ENCODE assay signal across 28 cellular contexts in genomic region chr14:104132981-104133380, GRCh38. TPM values are rescaled to one million over a fixed set of nuclear protein-coding genes. Genes with fewer than 3 reads are reported as not detected.
DNase-seq lines count a peak whose midpoint lies in the region; ATAC-seq and TF ChIP-seq lines count a peak whose summit lies in the region.
"Had no signal": no experiment of that assay in that cellular context is flagged by ENCODE, and none has a peak within 500 bp of the region (broad histone marks: within the 10 kb centered on the region; RNA-seq: fewer than 3 reads in every experiment).

No MANE protein-coding gene starts in this region.

- POLR2A ChIA-PET in SK-N-SH (lab: Yijun Ruan, JAX): no interaction called here

- no peak for TF ChIP-seq CTCF in SK-N-SH (IDR thresholded peaks at IDR 0.05)

- peak; percentile 14 for DNase-seq in SK-N-SH
- peak in 2 of 3 donors; percentile 3 to 6 for DNase-seq in T-helper 17 cell
- peak; percentile 67 for DNase-seq in islet precursor cell
- DNase-seq in posterior vena cava (ENCODE audit: low spot score): peak; percentile 64
- DNase-seq in ureter (ENCODE audit: low spot score): no peak
- DNase-seq in SIG-M5 (lab: John Stamatoyannopoulos, UW): no peak
- DNase-seq: AML-193; DND-41; Kasumi-1; NCI-H1092; NCI-H1930; NCI-H226; NCI-H82; OCI-M1; stimulated activated CD4-positive, alpha-beta T cell treated with anti-CD3 and anti-CD28 coated beads, Interleukin-4, amount 100 ng/mL, for 24 hours had no signal

- no peaks in the 10 kb centered on the region for H3K36me3 Mint-ChIP-seq in T-helper 17 cell (ENCODE audit: low read depth)

- 42% methylated on average over 5 of the region's 7 CpGs for WGBS in SK-N-SH (ENCODE audit: low lambda C conversion rate)

- no peak overlapping the region for H3K27ac Mint-ChIP-seq in T-helper 17 cell
- H3K27ac Mint-ChIP-seq: activated naive CD8-positive, alpha-beta T cell; memory B cell; type B pancreatic cell had no signal

- H3K4me2 ChIP-seq in SK-N-SH: no peak overlapping the region

- peaks cover 43% of the 10 kb centered on the region for H3K27me3 Mint-ChIP-seq in T-helper 17 cell

- TF ChIP-seq EP300 in SK-N-SH (IDR thresholded peaks at IDR 0.05; ENCODE audit: borderline replicate concordance in 1 of 2, low read depth in 1 of 2, low read length in 1 of 2): no peak

- no peak overlapping the region for H3K9ac ChIP-seq in SK-N-SH

- H3K4me3 Mint-ChIP-seq in T-helper 17 cell: no peak overlapping the region
- H3K4me3 Mint-ChIP-seq: activated naive CD8-positive, alpha-beta T cell; memory B cell; type B pancreatic cell had no signal

- CTCF ChIA-PET in SK-N-SH (lab: Yijun Ruan, JAX): interaction anchor here (1.3 to 9.7 kb wide), 4 partner anchors 39 to 431 kb away, joined by 7 to 166 read pairs (median 50); no protein-coding TSS in a partner anchor

- H3K79me2 ChIP-seq in SK-N-SH (ENCODE audit: insufficient read depth): no peaks in the 10 kb centered on the region

- TF ChIP-seq RAD21 in SK-N-SH (IDR thresholded peaks at IDR 0.05; ENCODE audit: low read length): no peak

- H3K4me1 ChIP-seq in SK-N-SH (ENCODE audit: control insufficient read depth in 1 of 2, insufficient read depth in 2 of 2, low read depth in 1 of 2, low read length in 1 of 2): peaks cover 0 to 28% of the 10 kb centered on the region in 2 experiments; a peak in 1 of 4 replicates

- H3K4me3 ChIP-seq in SK-N-SH (ENCODE audit: low read depth in 2 of 2, low read length in 1 of 2): no peak overlapping the region
- H3K4me3 ChIP-seq: heart right ventricle, prostate gland, SJSA1 had no signal

- H3K9me3 ChIP-seq in SK-N-SH: peaks cover 8% of the 10 kb centered on the region
- H3K9me3 ChIP-seq in T-helper 17 cell (ENCODE audit: control insufficient read depth, low read length, poor library complexity, severe bottlenecking): no peaks in the 10 kb centered on the region
- H3K9me3 ChIP-seq: prostate gland had no signal

- intact Hi-C loops in posterior vena cava (cut with DNase I): loop anchor here in 1 of 2 donors (5.0 kb wide), 1 partner anchor 56 kb away; no protein-coding TSS in a partner anchor

- no peaks in the 10 kb centered on the region for H3K36me3 ChIP-seq in SK-N-SH (replicated peaks in 1 of 2; ENCODE audit: control insufficient read depth in 1 of 2, insufficient read depth in 2 of 2, low read length in 1 of 2)
- H3K36me3 ChIP-seq: heart right ventricle, prostate gland, SJSA1 had no signal

- ATAC-seq in SK-N-SH treated with all-trans-retinoic acid at 6 μM for 48 hours (no peak), T-helper 17 cell (no peak), HG03196 (IDR thresholded peaks at IDR 0.05; ENCODE audit: unreplicated experiment) (no peak)
- ATAC-seq: HCT116; heart right ventricle; naive thymus-derived CD8-positive, alpha-beta T cell had no signal

- H3K4me1 Mint-ChIP-seq in T-helper 17 cell: peaks cover 3% of the 10 kb centered on the region

- no peak overlapping the region for H2AFZ ChIP-seq in SK-N-SH (ENCODE audit: low read depth)

- no peaks in the 10 kb centered on the region for H3K9me2 ChIP-seq in SK-N-SH

- H4K20me1 ChIP-seq in SK-N-SH (ENCODE audit: insufficient read depth): no peaks in the 10 kb centered on the region

- peaks cover 17% of the 10 kb centered on the region for H3K27me3 ChIP-seq in SK-N-SH (ENCODE audit: insufficient read depth)

- H3F3A ChIP-seq in SK-N-SH (replicated peaks; ENCODE audit: insufficient read depth): no peaks in the 10 kb centered on the region

- H3K27ac ChIP-seq in SK-N-SH (ENCODE audit: low read depth in 2 of 2, low read length in 1 of 2): no peak overlapping the region
- H3K27ac ChIP-seq: 22Rv1, heart right ventricle, prostate gland, SJSA1 had no signal

TF ChIP-seq in SK-N-SH, 30 proteins besides CTCF, POLR2A, EP300 and RAD21:
- TF ChIP-seq MEF2A (IDR thresholded peaks at IDR 0.05; ENCODE audit: borderline replicate concordance, low read depth): no peak
- peak; percentile 83 for TF ChIP-seq REST (IDR thresholded peaks at IDR 0.05; ENCODE audit: low read depth, low read length)

TF ChIP-seq in SK-N-SH treated with all-trans-retinoic acid at 6 μM for 48 hours, 23 proteins besides CTCF, POLR2A, EP300 and RAD21:
- TF ChIP-seq PPARA (CRISPR knock-in tag; IDR thresholded peaks at IDR 0.05; ENCODE audit: borderline replicate concordance) (no peak), ZFP30 (CRISPR knock-in tag; IDR thresholded peaks at IDR 0.05) (no peak), ZNF8 (CRISPR knock-in tag; IDR thresholded peaks at IDR 0.05) (no peak), BACH2 (CRISPR knock-in tag; IDR thresholded peaks at IDR 0.05; ENCODE audit: borderline replicate concordance) (no peak), ESRRG (CRISPR knock-in tag; IDR thresholded peaks at IDR 0.05) (no peak), TCF4 (CRISPR knock-in tag; IDR thresholded peaks at IDR 0.05; ENCODE audit: borderline replicate concordance) (no peak), CSDC2 (CRISPR knock-in tag; IDR thresholded peaks at IDR 0.05) (no peak), POU6F1 (CRISPR knock-in tag; IDR thresholded peaks at IDR 0.05; ENCODE audit: borderline replicate concordance, low read depth) (no peak), ISL1 (CRISPR knock-in tag; IDR thresholded peaks at IDR 0.05) (no peak), ZNF565 (CRISPR knock-in tag; conservative IDR thresholded peaks at IDR 0.05; ENCODE audit: low read depth) (no peak), RARB (CRISPR knock-in tag; IDR thresholded peaks at IDR 0.05) (no peak), GLIS3 (CRISPR knock-in tag; IDR thresholded peaks at IDR 0.05) (no peak), ZC3H10 (CRISPR knock-in tag; IDR thresholded peaks at IDR 0.05) (no peak), OSR1 (CRISPR knock-in tag; IDR thresholded peaks at IDR 0.05) (no peak), TOX (CRISPR knock-in tag; IDR thresholded peaks at IDR 0.05; ENCODE audit: borderline replicate concordance) (no peak)
- TF ChIP-seq, protein P1, sequence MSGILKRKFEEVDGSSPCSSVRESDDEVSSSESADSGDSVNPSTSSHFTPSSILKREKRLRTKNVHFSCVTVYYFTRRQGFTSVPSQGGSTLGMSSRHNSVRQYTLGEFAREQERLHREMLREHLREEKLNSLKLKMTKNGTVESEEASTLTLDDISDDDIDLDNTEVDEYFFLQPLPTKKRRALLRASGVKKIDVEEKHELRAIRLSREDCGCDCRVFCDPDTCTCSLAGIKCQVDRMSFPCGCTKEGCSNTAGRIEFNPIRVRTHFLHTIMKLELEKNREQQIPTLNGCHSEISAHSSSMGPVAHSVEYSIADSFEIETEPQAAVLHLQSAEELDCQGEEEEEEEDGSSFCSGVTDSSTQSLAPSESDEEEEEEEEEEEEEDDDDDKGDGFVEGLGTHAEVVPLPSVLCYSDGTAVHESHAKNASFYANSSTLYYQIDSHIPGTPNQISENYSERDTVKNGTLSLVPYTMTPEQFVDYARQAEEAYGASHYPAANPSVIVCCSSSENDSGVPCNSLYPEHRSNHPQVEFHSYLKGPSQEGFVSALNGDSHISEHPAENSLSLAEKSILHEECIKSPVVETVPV (CRISPR knock-in tag; IDR thresholded peaks at IDR 0.05): no peak
TF ChIP-seq in SK-N-SH treated with all-trans-retinoic acid at 6 μM for 48 hours: peak in this region for 0.

RNA-seq across cellular contexts. Expression of gene KIF26A, which starts 5.4 kb away (rescaled TPM):
- 1.4 and 1.7 TPM in 2 replicates for polyA plus RNA-seq in SK-N-SH (2012; rRNA removed)
- 0.79 and 1.5 TPM in 2 replicates for polyA plus RNA-seq in SK-N-SH (2012; cell fraction: cytosol; rRNA removed)
- polyA plus RNA-seq in SK-N-SH (2012; cell fraction: nucleus; rRNA removed): 2.1 and 4.0 TPM in 2 replicates
- total RNA-seq in T-helper 17 cell (1 to 10 TPM; 3.9 to 4.7 TPM), posterior vena cava (1 to 10 TPM; 5.0 to 6.9 TPM), ureter (6.1 TPM)
- polyA plus RNA-seq: naive thymus-derived CD8-positive, alpha-beta T cell had no signal

RNA-seq across cellular contexts. Expression of gene ASPG, which starts 47.5 kb away (rescaled TPM):
- not detected in 2 replicates for polyA plus RNA-seq in SK-N-SH (2012; rRNA removed)
- not detected in 2 replicates for polyA plus RNA-seq in SK-N-SH (2012; cell fraction: cytosol; rRNA removed)
- polyA plus RNA-seq in SK-N-SH (2012; cell fraction: nucleus; rRNA removed): 0.01 TPM in 1 of 2 replicates, not detected in the other
- total RNA-seq in T-helper 17 cell (not detected), posterior vena cava (1 to 10 TPM; 1.3 to 3.2 TPM), ureter (6.4 TPM)
- total RNA-seq: fibroblast of lung; naive thymus-derived CD8-positive, alpha-beta T cell; SJSA1; T-helper 2 cell treated with Interferon-gamma antibody and Interleukin-4, amounts not matched to agents 100 ng/mL and 5 ng/mL, for 36 hours had no signal
- polyA plus RNA-seq: fibroblast of lung; naive thymus-derived CD8-positive, alpha-beta T cell had no signal

Comparison
In these comparisons a context has a peak if more than half of its experiments do, and no peak if none do; other contexts are left out.
1. DNase-seq: peak in SK-N-SH (single experiment), T-helper 17 cell (2 of 3), islet precursor cell (single experiment) and posterior vena cava (single experiment); none in ureter (single experiment) and SIG-M5 (single experiment).